ENCODE assay signal across 29 cellular contexts in genomic region chr4:99690990-99691389, GRCh38. TPM values are rescaled to one million over a fixed set of nuclear protein-coding genes. Genes with fewer than 3 reads are reported as not detected.
"Had no signal": no experiment of that assay in that cellular context is flagged by ENCODE, and none has a peak within 500 bp of the region (broad histone marks: within the 10 kb centered on the region; RNA-seq: fewer than 3 reads in every experiment).

No MANE protein-coding gene starts in this region.

- FAIRE-seq: pancreas, small intestine, urothelium cell line had no signal

- H3K36me3 ChIP-seq: neutrophil, pancreas, sigmoid colon, stomach, thoracic aorta, thyroid gland, tibial nerve, upper lobe of left lung, vagina had no signal

- DNase-seq: naive B cell; naive thymus-derived CD8-positive, alpha-beta T cell; nephron progenitor cell; nucleus accumbens; pancreas; psoas muscle; sigmoid colon; small intestine; stimulated activated CD4-positive, alpha-beta T cell treated with anti-CD3 and anti-CD28 coated beads, Interleukin-15, amount 100 ng/mL, for 24 hours; stimulated activated CD4-positive, alpha-beta T cell treated with anti-CD3 and anti-CD28 coated beads, Interleukin-2, amount 100 ng/mL, for 24 hours; stimulated activated CD4-positive, alpha-beta T cell treated with anti-CD3 and anti-CD28 coated beads, Interleukin-2, amount 100 ng/mL, for 48 hours; stimulated activated CD4-positive, alpha-beta T cell treated with anti-CD3 and anti-CD28 coated beads, Interleukin-4, amount 100 ng/mL, for 24 hours; stimulated activated naive B cell treated with anti-CD40 and anti-IgM and Interleukin-4, amounts not matched to agents 10 μg/mL and 1 μg/mL and 100 μg/mL, for 72 hours; stimulated activated naive CD4-positive, alpha-beta T cell treated with Interleukin-2 at 50 U/mL for 16 hours; stomach; thyroid gland; trophoblast cell had no signal

- H3K4me1 ChIP-seq: pancreas, sigmoid colon, stomach, thyroid gland, tibial nerve, upper lobe of left lung, vagina had no signal

- H3K4me3 ChIP-seq: pancreas, psoas muscle, sigmoid colon, stomach, thoracic aorta, thyroid gland, tibial nerve, upper lobe of left lung, vagina had no signal

- H3K27me3 ChIP-seq: neutrophil, pancreas, sigmoid colon, stomach, thyroid gland, tibial nerve, upper lobe of left lung, vagina had no signal

- ATAC-seq: naive thymus-derived CD8-positive, alpha-beta T cell; natural killer cell treated with Interleukin-12 subunit alpha and Interleukin-12 subunit beta and Interleukin-15 and Interleukin-18, amount 100 ng/mL, for 72 hours; pancreas; right cardiac atrium; stimulated activated effector memory CD8-positive, alpha-beta T cell treated with anti-CD3 and anti-CD28 coated beads, Interleukin-12 subunit alpha, Interleukin-12 subunit beta, amount 100 ng/mL, for 72 hours; stimulated activated naive B cell treated with anti-CD40 and anti-IgM and Interleukin-4, amounts not matched to agents 10 μg/mL and 1 μg/mL and 100 μg/mL, for 72 hours had no signal

- H3K9me3 ChIP-seq: neutrophil, pancreas, thyroid gland had no signal

- H3K27ac ChIP-seq: neutrophil, pancreas, psoas muscle, sigmoid colon, stomach, thoracic aorta, thyroid gland, tibial nerve, upper lobe of left lung, vagina had no signal

RNA-seq across cellular contexts. Expression of gene C4orf54, which starts 33.4 kb away (rescaled TPM):
- total RNA-seq: naive thymus-derived CD8-positive, alpha-beta T cell; natural killer cell treated with Interleukin-12 subunit alpha and Interleukin-12 subunit beta and Interleukin-15 and Interleukin-18, amount 100 ng/mL, for 72 hours; omental fat pad; osteocyte; tibial nerve; ureter; vagina had no signal
- polyA plus RNA-seq: naive thymus-derived CD8-positive, alpha-beta T cell had no signal
